8 cellular contexts compared by ENCODE assay signal in genomic region chr18:62637807-62638687, GRCh38.
A peak's percentile ranks its signal among the peaks of the same experiment; 100 is the strongest.
DNase-seq lines count a peak whose midpoint lies in the region; ATAC-seq, FAIRE-seq and TF ChIP-seq lines count a peak whose summit lies in the region.

No MANE protein-coding gene starts in this region.

- in situ Hi-C loops in transverse colon (cut with MboI; ENCODE audit: low pct_ligation_motif_present in 1 of 4, low pct_unique_long_range_greater_than_20kb in 1 of 4, low sequenced_read_pairs in 3 of 4), result no loop called here

- H2AK5ac ChIP-seq in mesendoderm (ENCODE audit: low read length), result no peak overlapping the region

- CTCF ChIA-PET in T-cell (lab: Charles Lee), result interaction anchor here (0.5 to 2.4 kb wide), 5 partner anchors 18 to 800 kb away, joined by 3 to 17 read pairs (median 5); no protein-coding TSS in a partner anchor

- ATAC-seq in HG03439 (IDR thresholded peaks at IDR 0.05; ENCODE audit: unreplicated experiment) (peak; percentile 81), T-cell (replicated peaks in 1 of 4) (peak in 1 of 4 experiments; percentile 59)
- peak; percentile 75 for ATAC-seq in activated naive CD8-positive, alpha-beta T cell treated with anti-CD3 and anti-CD28 coated beads, Interleukin-2, amount 50 U/mL, for 24 hours

- peak; percentile 56 for FAIRE-seq in GM18507 (lab: Jason Lieb, UNC)

- no peak overlapping the region for H4K5ac ChIP-seq in mesendoderm (ENCODE audit: low read length)

- peak; percentile 40 for DNase-seq in GM18507 (ENCODE audit: extremely low spot score, insufficient read length, low read depth)
- peak in 29 of 34 experiments; percentile 11 to 52 (median 38) for DNase-seq in T-cell
- peak; percentile 65 for DNase-seq in activated naive CD8-positive, alpha-beta T cell treated with anti-CD3 and anti-CD28 coated beads, Interleukin-2, amount 50 U/mL, for 24 hours
- DNase-seq in mesendoderm, result peak; percentile 62
- DNase-seq in transverse colon, result peak; percentile 55
- DNase-seq in glomerular visceral epithelial cell (ENCODE audit: extremely low spot score), result no peak

- H3K27ac Mint-ChIP-seq in T-cell, result no peak overlapping the region
- no peak overlapping the region for H3K27ac Mint-ChIP-seq in activated naive CD8-positive, alpha-beta T cell treated with anti-CD3 and anti-CD28 coated beads, Interleukin-2, amount 50 U/mL, for 24 hours

- no peak overlapping the region for H2BK15ac ChIP-seq in mesendoderm (replicated peaks; ENCODE audit: low read depth)

- H3K9ac ChIP-seq in mesendoderm (ENCODE audit: low read length), result no peak overlapping the region

- no peak for TF ChIP-seq POLR2A in transverse colon (IDR thresholded peaks at IDR 0.05)

- H3K4me1 Mint-ChIP-seq in T-cell, result peaks cover 0 to 4% (median 0%) of the 10 kb centered on the region in 3 donors
- H3K4me1 Mint-ChIP-seq in activated naive CD8-positive, alpha-beta T cell treated with anti-CD3 and anti-CD28 coated beads, Interleukin-2, amount 50 U/mL, for 24 hours, result peaks cover 5% of the 10 kb centered on the region

- POLR2A ChIA-PET in T-cell (lab: Charles Lee), result no interaction called here

- no peaks in the 10 kb centered on the region for H3K9me3 ChIP-seq in transverse colon

- no peak for TF ChIP-seq EP300 in transverse colon (IDR thresholded peaks at IDR 0.05; ENCODE audit: low read depth)

- H3K36me3 ChIP-seq in mesendoderm (ENCODE audit: control insufficient read depth, insufficient read depth, low read length) (no peaks in the 10 kb centered on the region), transverse colon (no peaks in the 10 kb centered on the region)

- H3K79me2 ChIP-seq in mesendoderm (ENCODE audit: control insufficient read depth, insufficient read depth, low read length), result no peaks in the 10 kb centered on the region

- WGBS in mesendoderm (ENCODE audit: extremely low coverage, insufficient coverage, low lambda C conversion rate), result no CpG with 5 or more reads among the region's 7 CpGs
- WGBS in transverse colon (ENCODE audit: low coverage in 1 of 2), 2 donors, result 44 to 56% methylated on average over 5 to 7 of the region's 7 CpGs

- no peaks in the 10 kb centered on the region for H3K9me3 Mint-ChIP-seq in T-cell
- no peaks in the 10 kb centered on the region for H3K9me3 Mint-ChIP-seq in activated naive CD8-positive, alpha-beta T cell treated with anti-CD3 and anti-CD28 coated beads, Interleukin-2, amount 50 U/mL, for 24 hours

- H3K27me3 Mint-ChIP-seq in T-cell, result peaks cover 24 to 35% of the 10 kb centered on the region in 2 donors
- peaks cover 11% of the 10 kb centered on the region for H3K27me3 Mint-ChIP-seq in activated naive CD8-positive, alpha-beta T cell treated with anti-CD3 and anti-CD28 coated beads, Interleukin-2, amount 50 U/mL, for 24 hours

- H3K4me2 ChIP-seq in mesendoderm (ENCODE audit: low read length), result no peak overlapping the region

- no peak overlapping the region for H4K8ac ChIP-seq in mesendoderm (ENCODE audit: low read depth, low read length)

- H3K27ac ChIP-seq in 22Rv1 (no peak overlapping the region), mesendoderm (ENCODE audit: low read depth, low read length) (no peak overlapping the region), transverse colon (no peak overlapping the region)

- H3K4me3 ChIP-seq in mesendoderm (ENCODE audit: low read length) (no peak overlapping the region), transverse colon (no peak overlapping the region)

- no peak overlapping the region for H3K18ac ChIP-seq in mesendoderm (ENCODE audit: low read length)

- TF ChIP-seq CTCF in 22Rv1 (IDR thresholded peaks at IDR 0.05) (peak; percentile 83), transverse colon (IDR thresholded peaks at IDR 0.05) (peak; percentile 47 to 65 (median 55))

- no peak overlapping the region for H3K4ac ChIP-seq in mesendoderm (ENCODE audit: low read depth, low read length)

- H3K56ac ChIP-seq in mesendoderm (ENCODE audit: low read length), result no peak overlapping the region

- H3K79me1 ChIP-seq in mesendoderm (ENCODE audit: low read length), result no peaks in the 10 kb centered on the region

- intact Hi-C loops in transverse colon (cut with DNase I; ENCODE audit: low total_unique reads), result no loop called here

- no peak overlapping the region for H3K4me3 Mint-ChIP-seq in T-cell
- no peak overlapping the region for H3K4me3 Mint-ChIP-seq in activated naive CD8-positive, alpha-beta T cell treated with anti-CD3 and anti-CD28 coated beads, Interleukin-2, amount 50 U/mL, for 24 hours

- H3K4me1 ChIP-seq in mesendoderm (ENCODE audit: control insufficient read depth, low read depth, low read length), result peaks cover 5% of the 10 kb centered on the region
- no peaks in the 10 kb centered on the region for H3K4me1 ChIP-seq in transverse colon

- H3K23ac ChIP-seq in mesendoderm (ENCODE audit: low read length), result no peak overlapping the region

- H2BK120ac ChIP-seq in mesendoderm (ENCODE audit: low read depth, low read length), result no peak overlapping the region

- H3K27me3 ChIP-seq in mesendoderm (ENCODE audit: insufficient read depth, low read length, poor library complexity) (no peaks in the 10 kb centered on the region), transverse colon (no peaks in the 10 kb centered on the region)

- no peaks in the 10 kb centered on the region for H3K36me3 Mint-ChIP-seq in T-cell
- no peaks in the 10 kb centered on the region for H3K36me3 Mint-ChIP-seq in activated naive CD8-positive, alpha-beta T cell treated with anti-CD3 and anti-CD28 coated beads, Interleukin-2, amount 50 U/mL, for 24 hours (ENCODE audit: low read depth)

- no peak overlapping the region for H2BK5ac ChIP-seq in mesendoderm (ENCODE audit: low read length)
